1 cellular context compared by ENCODE assay signal in genomic region chr2:217713395-217714267, GRCh38.
TF ChIP-seq lines count a peak whose summit lies in the region.

No MANE protein-coding gene starts in this region.

TF ChIP-seq in HepG2, 621 proteins besides CTCF, POLR2A, EP300 and RAD21 (continued from another document and continues in another):
- TF ChIP-seq ZUFSP (CRISPR knock-in tag; IDR thresholded peaks at IDR 0.05; ENCODE audit: borderline replicate concordance) = no peak
- 0 out of 2 replicates have a peak, but pooled peaks have one; percentile 3 for TF ChIP-seq ARNT2 (CRISPR knock-in tag; IDR thresholded peaks at IDR 0.05; ENCODE audit: low read depth)
- no peak for TF ChIP-seq PCBP1 (IDR thresholded peaks at IDR 0.05; ENCODE audit: borderline replicate concordance, low read depth, low read length)
- no peak for TF ChIP-seq ZNF510 (CRISPR knock-in tag; IDR thresholded peaks at IDR 0.05; ENCODE audit: low read depth)
- TF ChIP-seq TFDP2 (CRISPR knock-in tag; IDR thresholded peaks at IDR 0.05) = no peak
- no peak for TF ChIP-seq ZNF557 (CRISPR knock-in tag; IDR thresholded peaks at IDR 0.05)
- TF ChIP-seq SIX4 (CRISPR knock-in tag; IDR thresholded peaks at IDR 0.05) = no peak
- TF ChIP-seq NFIC (IDR thresholded peaks at IDR 0.05; ENCODE audit: low read length) = no peak
- TF ChIP-seq ATM (IDR thresholded peaks at IDR 0.05; ENCODE audit: borderline replicate concordance) = no peak
- no peak for TF ChIP-seq RXRB (CRISPR knock-in tag; IDR thresholded peaks at IDR 0.05; ENCODE audit: borderline replicate concordance)
- TF ChIP-seq SALL1 (CRISPR knock-in tag; IDR thresholded peaks at IDR 0.05) = no peak
- TF ChIP-seq ATF7-NPFF (CRISPR knock-in tag; IDR thresholded peaks at IDR 0.05; ENCODE audit: low read depth) = no peak
- TF ChIP-seq GATAD1 (CRISPR knock-in tag; IDR thresholded peaks at IDR 0.05) = no peak
- TF ChIP-seq RNF219 (CRISPR knock-in tag; IDR thresholded peaks at IDR 0.05) = no peak
- no peak for TF ChIP-seq ETV6 (CRISPR knock-in tag; conservative IDR thresholded peaks at IDR 0.05)
- no peak for TF ChIP-seq BCL6 (CRISPR knock-in tag; IDR thresholded peaks at IDR 0.05)
- TF ChIP-seq ZIK1 (CRISPR knock-in tag; IDR thresholded peaks at IDR 0.05; ENCODE audit: borderline replicate concordance, low read depth) = no peak
- TF ChIP-seq SOX6 (IDR thresholded peaks at IDR 0.05) = no peak
- TF ChIP-seq SOX6 (CRISPR knock-in tag; IDR thresholded peaks at IDR 0.05) = no peak
- no peak for TF ChIP-seq ZNF891 (CRISPR knock-in tag; IDR thresholded peaks at IDR 0.05)
- TF ChIP-seq PHF20 (CRISPR knock-in tag; IDR thresholded peaks at IDR 0.05) = no peak
- TF ChIP-seq RBM22 (optimal IDR thresholded peaks at IDR 0.05; ENCODE audit: low read length) = no peak
- TF ChIP-seq ARID3A (IDR thresholded peaks at IDR 0.05; ENCODE audit: low read depth, low read length) = no peak
- no peak for TF ChIP-seq DMTF1 (CRISPR knock-in tag; IDR thresholded peaks at IDR 0.05)
- no peak for TF ChIP-seq MXI1 (IDR thresholded peaks at IDR 0.05; ENCODE audit: borderline replicate concordance, low read depth, low read length)
- TF ChIP-seq SPEN (CRISPR knock-in tag; IDR thresholded peaks at IDR 0.05; ENCODE audit: low read depth) = peak; percentile 45; the same call in 1 of the 2 replicates
- no peak for TF ChIP-seq ZEB1 (IDR thresholded peaks at IDR 0.05; ENCODE audit: insufficient replicate concordance, low read depth)
- TF ChIP-seq RFXAP (CRISPR knock-in tag; IDR thresholded peaks at IDR 0.05; ENCODE audit: borderline replicate concordance) = 0 out of 2 replicates have a peak, but pooled peaks have one; percentile 37
- TF ChIP-seq FOXJ3 (CRISPR knock-in tag; IDR thresholded peaks at IDR 0.05; ENCODE audit: borderline replicate concordance) = no peak
- TF ChIP-seq MZF1 (CRISPR knock-in tag; IDR thresholded peaks at IDR 0.05; ENCODE audit: borderline replicate concordance) = no peak
- no peak for TF ChIP-seq SRF (IDR thresholded peaks at IDR 0.05; ENCODE audit: low read depth, low read length)
- TF ChIP-seq ZNF263 (CRISPR knock-in tag; IDR thresholded peaks at IDR 0.05) = no peak
- no peak for TF ChIP-seq NBN (conservative IDR thresholded peaks at IDR 0.05)
- TF ChIP-seq BRF2 (CRISPR knock-in tag; IDR thresholded peaks at IDR 0.05) = no peak
- TF ChIP-seq SNAPC2 (CRISPR knock-in tag; IDR thresholded peaks at IDR 0.05) = no peak
- TF ChIP-seq DRAP1 (CRISPR knock-in tag; IDR thresholded peaks at IDR 0.05) = no peak
- no peak for TF ChIP-seq ZFP36 (IDR thresholded peaks at IDR 0.05; ENCODE audit: borderline replicate concordance, low read depth, low read length, partially characterized antibody)
- 0 out of 2 replicates have a peak, but pooled peaks have one; percentile 41 for TF ChIP-seq POGK (CRISPR knock-in tag; conservative IDR thresholded peaks at IDR 0.05)
- TF ChIP-seq CEBPB (IDR thresholded peaks at IDR 0.05; ENCODE audit: borderline replicate concordance, low read depth, low read length) = peak; percentile 78
- TF ChIP-seq HNRNPH1 (optimal IDR thresholded peaks at IDR 0.05; ENCODE audit: low read depth, low read length) = no peak
- no peak for TF ChIP-seq ZNF143 (CRISPR knock-in tag; IDR thresholded peaks at IDR 0.05)
- TF ChIP-seq MYC (CRISPR knock-in tag; IDR thresholded peaks at IDR 0.05; ENCODE audit: borderline replicate concordance) = no peak
- TF ChIP-seq ATF1 (CRISPR knock-in tag; IDR thresholded peaks at IDR 0.05) = no peak
- TF ChIP-seq SMAD3 (CRISPR knock-in tag; IDR thresholded peaks at IDR 0.05) = 0 out of 2 replicates have a peak, but pooled peaks have one; percentile 38
- TF ChIP-seq DPF2 (CRISPR knock-in tag; IDR thresholded peaks at IDR 0.05; ENCODE audit: borderline replicate concordance, low read depth) = no peak
- TF ChIP-seq TBP (CRISPR knock-in tag; IDR thresholded peaks at IDR 0.05) = no peak
- TF ChIP-seq HNF1A (IDR thresholded peaks at IDR 0.05; ENCODE audit: low read depth) = no peak
- no peak for TF ChIP-seq HNF1A (CRISPR knock-in tag; IDR thresholded peaks at IDR 0.05; ENCODE audit: borderline replicate concordance)
- no peak for TF ChIP-seq GTF3A (CRISPR knock-in tag; conservative IDR thresholded peaks at IDR 0.05)
- no peak for TF ChIP-seq ZNF605 (CRISPR knock-in tag; IDR thresholded peaks at IDR 0.05)
- 0 out of 2 replicates have a peak, but pooled peaks have one; percentile 25 for TF ChIP-seq BORCS8-MEF2B (CRISPR knock-in tag; IDR thresholded peaks at IDR 0.05)
- TF ChIP-seq HINFP (CRISPR knock-in tag; IDR thresholded peaks at IDR 0.05; ENCODE audit: low read depth) = no peak
